14 cellular contexts compared by ENCODE assay signal in the genomic region with DNA sequence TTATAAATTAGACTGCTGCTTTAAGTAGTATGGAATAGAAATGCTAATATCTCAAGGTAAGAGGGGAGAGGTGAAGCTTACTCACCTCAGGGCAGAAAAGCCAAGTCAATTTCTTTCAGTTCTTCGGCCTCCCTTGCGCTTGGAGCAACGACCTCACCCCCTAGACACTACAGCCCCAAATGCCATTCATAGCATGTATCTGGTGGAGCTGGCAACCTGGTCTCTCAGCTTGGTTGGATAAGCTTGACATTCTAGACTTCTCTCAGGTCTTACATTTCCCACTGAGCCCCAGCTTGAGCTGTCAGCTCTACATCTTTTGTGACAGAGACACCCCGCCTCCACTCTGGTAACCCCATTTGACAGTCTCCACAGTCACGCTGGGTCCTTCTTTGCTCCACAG.
DNase-seq lines count a peak whose midpoint lies in the region; TF ChIP-seq lines count a peak whose summit lies in the region.
"Had no signal": no experiment of that assay in that cellular context is flagged by ENCODE, and none has a peak within 500 bp of the region (broad histone marks: within the 10 kb centered on the region; RNA-seq: fewer than 3 reads in every experiment).

No MANE protein-coding gene starts in this region.

- H3K27me3 ChIP-seq in Caco-2 (replicated peaks; ENCODE audit: control insufficient read depth, insufficient read depth, low read length) (no peaks in the 10 kb centered on the region), trophoblast cell (ENCODE audit: insufficient read depth, low read length) (no peaks in the 10 kb centered on the region), sigmoid colon (no peaks in the 10 kb centered on the region)

- no peak for TF ChIP-seq CTCF in Caco-2 (IDR thresholded peaks at IDR 0.05; ENCODE audit: insufficient read depth in 1 of 2, low read depth in 1 of 2, low read length in 1 of 2, severe bottlenecking in 1 of 2, unreplicated experiment in 1 of 2)
- TF ChIP-seq CTCF in sigmoid colon (IDR thresholded peaks at IDR 0.05): no peak

- no peak for TF ChIP-seq EP300 in sigmoid colon (IDR thresholded peaks at IDR 0.05)

- H3K4me3 ChIP-seq in Caco-2 (ENCODE audit: low read depth, low read length) (no peak overlapping the region), trophoblast cell (ENCODE audit: low read depth, low read length) (no peak overlapping the region), sigmoid colon (no peak overlapping the region)

- no peak overlapping the region for H2AFZ ChIP-seq in trophoblast cell (ENCODE audit: insufficient read depth, low read length, poor library complexity)

- H3K36me3 ChIP-seq in Caco-2 (ENCODE audit: control insufficient read depth, insufficient read depth, low read length) (no peaks in the 10 kb centered on the region), trophoblast cell (ENCODE audit: control insufficient read depth in 1 of 2, insufficient read depth in 2 of 2, low read length in 2 of 2) (no peaks in the 10 kb centered on the region), sigmoid colon (no peaks in the 10 kb centered on the region)

- H3K27me3 Mint-ChIP-seq in Caco-2 (ENCODE audit: insufficient read depth, unreplicated experiment): no peaks in the 10 kb centered on the region

- no CpG with 5 or more reads among the region's 5 CpGs for WGBS in trophoblast cell (ENCODE audit: extremely low coverage, insufficient coverage, insufficient read length)
- WGBS in sigmoid colon, 2 donors: 97 to 98% methylated on average over 5 of the region's 5 CpGs

- POLR2A ChIA-PET in Caco-2 (lab: Charles Lee) (no interaction called here), HEK293T (lab: Yijun Ruan, JAX) (no interaction called here)

- no peak overlapping the region for H2BK5ac ChIP-seq in trophoblast cell (ENCODE audit: low read depth, low read length, poor library complexity)

- no peak overlapping the region for H4K8ac ChIP-seq in trophoblast cell (ENCODE audit: low read depth, low read length)

- H3K79me2 ChIP-seq in trophoblast cell (ENCODE audit: control insufficient read depth, insufficient read depth, low read length, poor library complexity): peaks cover 2% of the 10 kb centered on the region

- H3K27ac ChIP-seq in cingulate gyrus (ENCODE audit: low read depth, low read length) (peak overlapping the region; percentile 88), trophoblast cell (ENCODE audit: low read depth, low read length) (no peak overlapping the region), sigmoid colon (no peak overlapping the region)
- H3K27ac ChIP-seq: 22Rv1 had no signal

- H3K9me3 ChIP-seq in Caco-2 (0 out of 2 replicates have a peak, but pooled peaks cover 4% of the 10 kb centered on the region), trophoblast cell (ENCODE audit: insufficient read depth, low read depth, low read length) (no peaks in the 10 kb centered on the region), sigmoid colon (no peaks in the 10 kb centered on the region)

- H2BK120ac ChIP-seq in trophoblast cell (ENCODE audit: insufficient read depth, low read length, poor library complexity): peak overlapping the region; percentile 56

- BruUV-seq in Caco-2 (replicated peaks; lab: Mats Ljungman, UMichigan): no TSS peak

- peaks cover 24% of the 10 kb centered on the region for H3K4me1 Mint-ChIP-seq in Caco-2 (ENCODE audit: low read depth, unreplicated experiment)
- H3K4me1 Mint-ChIP-seq: CD14-positive monocyte had no signal

- peak overlapping the region; percentile 81 for H2BK12ac ChIP-seq in trophoblast cell (ENCODE audit: low read length)

- TF ChIP-seq POLR2A in sigmoid colon (IDR thresholded peaks at IDR 0.05): no peak

- H4K91ac ChIP-seq in trophoblast cell (ENCODE audit: low read depth, low read length): peak overlapping the region; percentile 45

- H3K4me3 Mint-ChIP-seq in Caco-2 (ENCODE audit: unreplicated experiment): no peak overlapping the region
- H3K4me3 Mint-ChIP-seq: CD14-positive monocyte; CD8-positive, alpha-beta T cell had no signal

- no peak overlapping the region for H4K12ac ChIP-seq in trophoblast cell (ENCODE audit: low read depth, low read length)

- peak overlapping the region; percentile 67 for H3K27ac Mint-ChIP-seq in Caco-2 (ENCODE audit: unreplicated experiment)
- H3K27ac Mint-ChIP-seq: CD8-positive, alpha-beta T cell had no signal

- no peak for DNase-seq in Caco-2
- DNase-seq in left kidney (ENCODE audit: low read depth, low spot score): peak; percentile 39
- DNase-seq in trophoblast cell: no peak
- DNase-seq in stimulated activated CD4-positive, alpha-beta T cell treated with anti-CD3 and anti-CD28 coated beads, Interleukin-1b, Interleukin-23, amount 100 ng/mL, for 48 hours: no peak
- DNase-seq in sigmoid colon: no peak
- no peak for DNase-seq in HEK293T (ENCODE audit: extremely low spot score)
- DNase-seq in UCSD-AML1 (lab: John Stamatoyannopoulos, UW; ENCODE audit: unreplicated experiment): no peak
- DNase-seq: CD8-positive, alpha-beta T cell; COR-L47; DND-41; GF-D8 had no signal

- intact Hi-C loops in Caco-2 (cut with micrococcal nuclease; ENCODE audit: unreplicated experiment): no loop called here
- intact Hi-C loops in sigmoid colon (cut with DNase I): no loop called here

- no peak overlapping the region for H2AK5ac ChIP-seq in trophoblast cell (ENCODE audit: low read length)

- no peak overlapping the region for H3K23ac ChIP-seq in trophoblast cell (ENCODE audit: low read length)

- H3K9ac ChIP-seq in trophoblast cell (ENCODE audit: low read length): no peak overlapping the region

- no peaks in the 10 kb centered on the region for H3K9me3 Mint-ChIP-seq in Caco-2 (ENCODE audit: unreplicated experiment)

- H3K4ac ChIP-seq in trophoblast cell (ENCODE audit: low read depth, low read length): no peak overlapping the region

- CTCF ChIA-PET in Caco-2 (lab: Charles Lee) (no interaction called here), HEK293T (lab: Yijun Ruan, JAX) (no interaction called here)

- H3K4me2 ChIP-seq in trophoblast cell (ENCODE audit: low read length): no peak overlapping the region

- peak overlapping the region; percentile 6 for H3K18ac ChIP-seq in trophoblast cell (ENCODE audit: low read length)

- H3K14ac ChIP-seq in trophoblast cell (ENCODE audit: low read length): peak overlapping the region; percentile 11

- H3K4me1 ChIP-seq in Caco-2 (peaks cover 7% of the 10 kb centered on the region), trophoblast cell (ENCODE audit: control insufficient read depth in 1 of 2, insufficient read depth in 2 of 2, low read length in 2 of 2) (peaks cover 0 to 13% of the 10 kb centered on the region in 2 experiments), sigmoid colon (peaks cover 0 to under 1% (median 0%) of the 10 kb centered on the region in 4 donors)

- H3K36me3 Mint-ChIP-seq in Caco-2 (ENCODE audit: insufficient read depth, unreplicated experiment): peaks cover under 1% of the 10 kb centered on the region
- H3K36me3 Mint-ChIP-seq: CD14-positive monocyte; CD8-positive, alpha-beta T cell had no signal

- peaks cover 11% of the 10 kb centered on the region for H3K79me1 ChIP-seq in trophoblast cell (ENCODE audit: low read length)

TF ChIP-seq in HEK293T, 16 proteins besides CTCF, POLR2A, EP300 and RAD21:
- no peak for TF ChIP-seq FOXA1 (IDR thresholded peaks at IDR 0.05)
- TF ChIP-seq ARNT (IDR thresholded peaks at IDR 0.05): no peak
- TF ChIP-seq ELF4 (IDR thresholded peaks at IDR 0.05): no peak
